ENCODE assay signal across 8 cellular contexts in the genomic region with DNA sequence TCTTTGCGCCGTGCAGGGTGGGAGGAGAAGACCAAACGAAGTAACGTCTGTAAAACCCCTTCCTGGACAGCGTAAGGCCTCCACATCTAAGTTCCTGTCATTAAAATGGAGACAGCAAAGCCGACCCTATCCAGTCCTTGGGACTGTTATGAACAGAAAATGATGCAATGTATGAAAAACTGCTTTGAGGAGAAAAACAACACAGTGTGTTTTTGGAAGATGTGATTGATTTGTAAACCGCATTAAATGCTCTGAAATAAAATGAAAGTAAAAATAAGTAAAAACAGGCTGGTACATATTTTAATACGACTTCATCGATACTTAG. TPM values are rescaled to one million over a fixed set of nuclear protein-coding genes. Genes with fewer than 3 reads are reported as not detected.
DNase-seq lines count a peak whose midpoint lies in the region; ATAC-seq and TF ChIP-seq lines count a peak whose summit lies in the region.

No MANE protein-coding gene starts in this region.

- H3K9me3 Mint-ChIP-seq in activated naive CD4-positive, alpha-beta T cell treated with anti-CD3 and anti-CD28 coated beads, Interleukin-2, amount 50 U/mL, for 72 hours, result no peaks in the 10 kb centered on the region

- H3K27ac Mint-ChIP-seq in activated naive CD4-positive, alpha-beta T cell treated with anti-CD3 and anti-CD28 coated beads, Interleukin-2, amount 50 U/mL, for 72 hours, result peak overlapping the region; percentile 88 to 93

- no peaks in the 10 kb centered on the region for H3K9me3 ChIP-seq in left ventricle myocardium inferior (replicated peaks)

- no peak for TF ChIP-seq CTCF in left ventricle myocardium inferior (IDR thresholded peaks at IDR 0.05; ENCODE audit: borderline replicate concordance)
- no peak for TF ChIP-seq CTCF in lower leg skin (IDR thresholded peaks at IDR 0.05)

- no peaks in the 10 kb centered on the region for H3K27me3 ChIP-seq in left ventricle myocardium inferior (ENCODE audit: low read depth)

- peak overlapping the region; percentile 94 for H3K27ac ChIP-seq in left ventricle myocardium inferior (replicated peaks)
- peak overlapping the region; percentile 92 for H3K27ac ChIP-seq in urinary bladder (ENCODE audit: low read depth)

- no peak for TF ChIP-seq POLR2A in lower leg skin (IDR thresholded peaks at IDR 0.05)

- H3K36me3 ChIP-seq in left ventricle myocardium inferior, result no peaks in the 10 kb centered on the region
- peaks cover 1% of the 10 kb centered on the region for H3K36me3 ChIP-seq in urinary bladder (ENCODE audit: insufficient read depth)

- ATAC-seq in left cardiac atrium, result no peak
- ATAC-seq in activated naive CD4-positive, alpha-beta T cell treated with anti-CD3 and anti-CD28 coated beads, Interleukin-2, amount 50 U/mL, for 72 hours, result peak in 1 of 2 donors; percentile 41

- WGBS in lower leg skin, 2 donors, result 54 to 58% methylated on average over 9 of the region's 9 CpGs
- WGBS in urinary bladder, result 59% methylated on average over 9 of the region's 9 CpGs

- DNase-seq in left ventricle myocardium inferior, result no peak
- no peak for DNase-seq in left cardiac atrium
- no peak for DNase-seq in activated naive CD4-positive, alpha-beta T cell treated with anti-CD3 and anti-CD28 coated beads, Interleukin-2, amount 50 U/mL, for 72 hours (ENCODE audit: low spot score in 2 of 2)
- no peak for DNase-seq in lower leg skin (ENCODE audit: low spot score in 2 of 2)
- no peak for DNase-seq in NCI-H82 (lab: John Stamatoyannopoulos, UW)
- DNase-seq in NCI-H510A (lab: John Stamatoyannopoulos, UW), result no peak
- no peak for DNase-seq in stimulated activated naive CD4-positive, alpha-beta T cell (lab: John Stamatoyannopoulos, UW)

- H3K4me3 ChIP-seq in left ventricle myocardium inferior (peak overlapping the region; percentile 100), lower leg skin (ENCODE audit: low read depth, poor library complexity, severe bottlenecking) (peak overlapping the region; percentile 91), urinary bladder (ENCODE audit: low read depth, low read length) (peak overlapping the region; percentile 96)

- H3K4me1 ChIP-seq in left ventricle myocardium inferior, result peaks cover 43% of the 10 kb centered on the region
- peaks cover 1% of the 10 kb centered on the region for H3K4me1 ChIP-seq in urinary bladder (ENCODE audit: insufficient read depth)

- intact Hi-C loops in left ventricle myocardium inferior (cut with micrococcal nuclease) (loop anchor here (10.0 kb wide), 1 partner anchor 211 kb away; no protein-coding TSS in a partner anchor), left cardiac atrium (cut with DNase I) (no loop called here), lower leg skin (cut with DNase I; ENCODE audit: low total_unique reads) (no loop called here)

- H3K36me3 Mint-ChIP-seq in activated naive CD4-positive, alpha-beta T cell treated with anti-CD3 and anti-CD28 coated beads, Interleukin-2, amount 50 U/mL, for 72 hours, result peaks cover 25 to 36% of the 10 kb centered on the region in 2 donors

RNA-seq across cellular contexts. Expression of gene URB1, which starts 0.8 kb away (rescaled TPM):
- total RNA-seq in left ventricle myocardium inferior (13.8 TPM), left cardiac atrium (10 to 100 TPM in 1 of 2 donors, 1 to 10 TPM in 1; 8.5 to 13.5 TPM), lower leg skin (10 to 100 TPM; 23.3 to 37.4 (median 24.9) TPM), urinary bladder (14.5 TPM)
- 10 to 100 TPM; 20.5 to 25.3 TPM for total RNA-seq in activated naive CD4-positive, alpha-beta T cell treated with anti-CD3 and anti-CD28 coated beads, Interleukin-2, amount 50 U/mL, for 72 hours
- 9.2 TPM for polyA plus RNA-seq in urinary bladder

RNA-seq across cellular contexts. Expression of gene EVA1C, which starts 18.9 kb away (rescaled TPM):
- total RNA-seq in left ventricle myocardium inferior, result 13.9 TPM
- total RNA-seq in left cardiac atrium, result 10 to 100 TPM; 22.1 to 52.8 TPM
- total RNA-seq in activated naive CD4-positive, alpha-beta T cell treated with anti-CD3 and anti-CD28 coated beads, Interleukin-2, amount 50 U/mL, for 72 hours, result 10 to 100 TPM in 1 of 2 donors, 1 to 10 TPM in 1; 7.8 to 15.2 TPM
- total RNA-seq in lower leg skin, result 100 to 1,000 TPM in 1 of 4 donors, 10 to 100 TPM in 3; 57.4 to 108 (median 66.7) TPM
- total RNA-seq in urinary bladder, result 5.7 TPM
- 35.2 TPM for polyA plus RNA-seq in urinary bladder
